In the genomic region with DNA sequence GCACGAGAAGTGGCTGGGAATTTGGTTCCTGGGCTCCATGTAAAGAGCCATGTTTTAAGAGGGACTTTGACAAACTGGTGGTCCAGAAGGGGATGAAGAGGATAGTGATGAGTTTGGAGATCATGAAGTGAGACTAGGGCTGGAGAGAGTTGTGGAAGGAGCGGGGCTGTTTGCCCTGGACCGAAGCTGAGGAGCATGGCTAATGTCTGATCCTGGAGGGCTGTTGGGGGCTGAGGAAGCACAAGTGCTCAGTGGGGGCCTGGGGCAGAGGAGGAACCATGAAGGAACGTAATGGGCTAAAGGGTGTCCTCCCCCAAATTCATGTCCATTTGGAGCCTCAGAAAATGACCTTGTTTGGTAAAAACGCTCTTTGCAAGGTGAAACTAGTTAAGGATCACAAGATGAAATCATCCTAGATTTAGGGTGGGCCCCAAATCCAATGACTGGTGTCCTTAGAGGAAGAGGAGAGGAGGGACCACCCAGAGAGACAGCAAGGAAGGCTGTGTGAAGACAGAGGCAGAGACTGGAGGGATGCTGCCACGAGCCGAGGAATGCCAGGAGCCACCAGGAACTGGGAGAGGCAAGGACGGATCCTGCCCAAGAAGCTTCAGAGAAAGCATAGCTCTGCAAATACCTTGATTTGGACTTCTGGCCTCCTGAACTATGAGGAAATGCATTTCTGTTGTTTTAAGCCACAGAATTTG, we compare ENCODE assay signal across 7 cellular contexts.
"Had no signal": no experiment of that assay in that cellular context is flagged by ENCODE, and none has a peak within 500 bp of the region (broad histone marks: within the 10 kb centered on the region; RNA-seq: fewer than 3 reads in every experiment).

No MANE protein-coding gene starts in this region.

- H3K36me3 Mint-ChIP-seq: IgD-negative memory B cell had no signal

- H3K4me3 Mint-ChIP-seq: HFFc6, IgD-negative memory B cell had no signal

- DNase-seq: GM23248, GOT3, H7, HFFc6 had no signal

- ATAC-seq: HCT116, HepG2 had no signal

- H3K27ac Mint-ChIP-seq: HFFc6, IgD-negative memory B cell had no signal

- H3K9me3 Mint-ChIP-seq: HFFc6 had no signal
